In genomic region chr10:73940634-73941221, GRCh38 we compare ENCODE assay signal across 8 cellular contexts. TPM values are rescaled to one million over a fixed set of nuclear protein-coding genes. Genes with fewer than 3 reads are reported as not detected.
DNase-seq lines count a peak whose midpoint lies in the region; ATAC-seq and TF ChIP-seq lines count a peak whose summit lies in the region.

No MANE protein-coding gene starts in this region.

- H3K27ac ChIP-seq in left ventricle myocardium inferior (replicated peaks) (peak overlapping the region; percentile 84), aorta (ENCODE audit: low read depth in 1 of 2, low read length in 2 of 2) (peak overlapping the region; percentile 22 to 59)

- H3K36me3 ChIP-seq in left ventricle myocardium inferior: no peaks in the 10 kb centered on the region
- no peaks in the 10 kb centered on the region for H3K36me3 ChIP-seq in aorta (ENCODE audit: control insufficient read depth in 1 of 2, insufficient read depth in 2 of 2, low read length in 1 of 2)

- no peaks in the 10 kb centered on the region for H3K27me3 ChIP-seq in left ventricle myocardium inferior (ENCODE audit: low read depth)
- no peaks in the 10 kb centered on the region for H3K27me3 ChIP-seq in aorta (ENCODE audit: control insufficient read depth in 1 of 2, insufficient read depth in 2 of 2, low read length in 1 of 2)

- no peak for DNase-seq in AG09309 (ENCODE audit: low read depth)
- DNase-seq in HuH-7 (ENCODE audit: low spot score): peak; percentile 73
- DNase-seq in T-helper 2 cell: peak; percentile 64 to 77 (median 75)
- DNase-seq in amniotic epithelial cell (ENCODE audit: low read depth): peak; percentile 53
- peak; percentile 91 for DNase-seq in left ventricle myocardium inferior
- peak; percentile 87 for DNase-seq in retina
- DNase-seq in aorta: peak; percentile 92 to 97

- H3K9me3 ChIP-seq in left ventricle myocardium inferior (replicated peaks): no peaks in the 10 kb centered on the region
- no peaks in the 10 kb centered on the region for H3K9me3 ChIP-seq in aorta (ENCODE audit: control insufficient read depth, low read length)

- H3K4me3 ChIP-seq in AG09309 (ENCODE audit: control insufficient read depth, low read depth, low read length) (peak overlapping the region; percentile 6), left ventricle myocardium inferior (peak overlapping the region; percentile 43), aorta (ENCODE audit: low read length in 2 of 2) (no peak overlapping the region)

- TF ChIP-seq CTCF in AG09309 (IDR thresholded peaks at IDR 0.05; ENCODE audit: control insufficient read depth, insufficient read depth, low read depth, low read length, missing control alignments) (peak; percentile 99), left ventricle myocardium inferior (IDR thresholded peaks at IDR 0.05; ENCODE audit: borderline replicate concordance) (peak; percentile 96)

- H3K4me1 ChIP-seq in left ventricle myocardium inferior (peaks cover 52% of the 10 kb centered on the region), aorta (ENCODE audit: control insufficient read depth in 1 of 2, insufficient read depth in 2 of 2, low read length in 2 of 2) (no peaks in the 10 kb centered on the region)

- ATAC-seq in GM19023 (IDR thresholded peaks at IDR 0.05; ENCODE audit: unreplicated experiment) (peak; percentile 80), aorta (ENCODE audit: low FRiP score) (peak; percentile 96)

- intact Hi-C loops in left ventricle myocardium inferior (cut with micrococcal nuclease) (loop anchor here (2.0 kb wide), 1 partner anchor 54 kb away; no protein-coding TSS in a partner anchor), aorta (cut with DNase I) (loop anchor here (1.0 to 2.0 kb wide), 3 partner anchors 34 to 54 kb away; no protein-coding TSS in a partner anchor)

- WGBS in aorta, 2 donors: 3 to 6% methylated on average over 28 of the region's 28 CpGs

RNA-seq across cellular contexts. Expression of gene PLAU, which starts 29.8 kb away (rescaled TPM):
- total RNA-seq in left ventricle myocardium inferior: 4.9 TPM
- 10 to 100 TPM; 33.6 to 35.4 TPM for total RNA-seq in aorta
- 10 to 100 TPM in 1 of 2 donors, 1 to 10 TPM in 1; 9.6 to 13.6 TPM for polyA plus RNA-seq in aorta

RNA-seq across cellular contexts. Expression of gene VCL, which starts 57.2 kb away (rescaled TPM):
- 227 TPM for total RNA-seq in left ventricle myocardium inferior
- 100 to 1,000 TPM; 312 to 499 TPM for total RNA-seq in aorta
- 100 to 1,000 TPM in 1 of 2 donors, 10 to 100 TPM in 1; 31.6 to 147 TPM for polyA plus RNA-seq in aorta

Comparison
In these comparisons a context has a peak if more than half of its experiments do, and no peak if none do; other contexts are left out.
1. H3K4me3 ChIP-seq: peak in AG09309 (single experiment) and left ventricle myocardium inferior (single experiment); none in aorta (0 of 2).